ENCODE assay signal across 15 cellular contexts in the genomic region with DNA sequence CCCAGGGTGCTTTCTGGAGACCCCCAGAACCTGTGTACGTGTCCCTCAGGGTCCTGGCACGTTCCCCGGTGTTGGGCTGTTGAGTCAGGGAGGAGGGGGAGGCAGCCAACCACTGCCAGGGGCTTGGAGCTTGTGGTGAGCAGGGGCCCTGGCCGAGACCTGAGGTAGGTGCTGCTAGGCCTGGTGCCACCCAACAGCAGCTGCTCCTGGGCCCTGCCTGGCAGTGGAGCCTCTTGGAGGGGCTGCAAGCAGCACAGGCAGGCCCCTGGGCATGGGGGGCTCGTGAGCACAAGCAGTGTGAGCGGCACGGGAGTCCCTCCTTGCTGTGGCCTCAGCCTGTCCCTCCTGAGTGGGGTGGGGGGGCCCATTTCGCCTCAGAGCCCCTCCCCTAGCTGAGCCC. TPM values are rescaled to one million over a fixed set of nuclear protein-coding genes. Genes with fewer than 3 reads are reported as not detected.
DNase-seq lines count a peak whose midpoint lies in the region; TF ChIP-seq lines count a peak whose summit lies in the region.
"Had no signal": no experiment of that assay in that cellular context is flagged by ENCODE, and none has a peak within 500 bp of the region (broad histone marks: within the 10 kb centered on the region; RNA-seq: fewer than 3 reads in every experiment).

No MANE protein-coding gene starts in this region.

- H3K27me3 Mint-ChIP-seq in activated CD4-positive, alpha-beta T cell treated with anti-CD3 and anti-CD28 coated beads, Interleukin-2, amount 10 ng/mL, durations not matched to agents 7 days and 5 days = no peaks in the 10 kb centered on the region

- H3K79me2 ChIP-seq in DOHH2 (ENCODE audit: control insufficient read depth, low read length) = peaks cover 55% of the 10 kb centered on the region
- H3K79me2 ChIP-seq in SU-DHL-6 (ENCODE audit: insufficient read depth, low read length) = peaks cover 20% of the 10 kb centered on the region

- no peak overlapping the region for H3K4ac ChIP-seq in neuronal stem cell (ENCODE audit: low read length)

- no peak for TF ChIP-seq CTCF in DOHH2 (IDR thresholded peaks at IDR 0.05; ENCODE audit: low read depth, low read length, poor library complexity, severe bottlenecking)
- TF ChIP-seq CTCF in SU-DHL-6 (IDR thresholded peaks at IDR 0.05; ENCODE audit: insufficient read depth, low read length, poor library complexity, severe bottlenecking) = no peak

- H3K14ac ChIP-seq in neuronal stem cell (ENCODE audit: low read length) = no peak overlapping the region

- peak overlapping the region; percentile 41 for H2BK12ac ChIP-seq in neuronal stem cell (ENCODE audit: low read length)

- H3K9me3 Mint-ChIP-seq in activated CD4-positive, alpha-beta T cell treated with anti-CD3 and anti-CD28 coated beads, Interleukin-2, amount 10 ng/mL, durations not matched to agents 7 days and 5 days = no peaks in the 10 kb centered on the region

- H2AFZ ChIP-seq in SU-DHL-6 (ENCODE audit: low read depth, low read length, severe bottlenecking) (no peak overlapping the region), neuronal stem cell (ENCODE audit: low read length) (no peak overlapping the region)
- H2AFZ ChIP-seq: GM23248 had no signal

- peaks cover 83% of the 10 kb centered on the region for H3K4me1 ChIP-seq in DOHH2 (ENCODE audit: control insufficient read depth, low read length)
- H3K4me1 ChIP-seq in neuronal stem cell (ENCODE audit: control insufficient read depth in 2 of 2, insufficient read depth in 1 of 2, low read depth in 1 of 2, low read length in 2 of 2) = peaks cover 0 to 4% of the 10 kb centered on the region in 2 donors

- H3K4me3 Mint-ChIP-seq in activated CD4-positive, alpha-beta T cell treated with anti-CD3 and anti-CD28 coated beads, Interleukin-2, amount 10 ng/mL, durations not matched to agents 7 days and 5 days = no peak overlapping the region

- no peak overlapping the region for H2BK15ac ChIP-seq in neuronal stem cell (ENCODE audit: low read length)

- peak overlapping the region; percentile 76; the same call in 1 of the 2 replicates for H3K9ac ChIP-seq in SU-DHL-6 (ENCODE audit: low read length)
- H3K9ac ChIP-seq in neuronal stem cell (ENCODE audit: low read depth, low read length, poor library complexity) = no peak overlapping the region
- H3K9ac ChIP-seq: GM23248 had no signal

- H3K9me3 ChIP-seq in DOHH2 (ENCODE audit: control insufficient read depth, insufficient read depth, low read length) (no peaks in the 10 kb centered on the region), SU-DHL-6 (ENCODE audit: insufficient read depth, low read length) (no peaks in the 10 kb centered on the region), neuronal stem cell (replicated peaks in 1 of 2; ENCODE audit: control insufficient read depth in 2 of 2, insufficient read depth in 1 of 2, low read depth in 1 of 2, low read length in 2 of 2) (peaks cover 0 to 2% of the 10 kb centered on the region in 2 donors)

- H3K4me2 ChIP-seq in DOHH2 (ENCODE audit: low read length) = peak overlapping the region; percentile 99
- peak overlapping the region; percentile 87 for H3K4me2 ChIP-seq in SU-DHL-6 (ENCODE audit: low read depth, low read length, poor library complexity, severe bottlenecking)
- H3K4me2 ChIP-seq in neuronal stem cell (ENCODE audit: insufficient read depth, low read length, poor library complexity, severe bottlenecking) = no peak overlapping the region

- CTCF ChIA-PET in activated CD4-positive, alpha-beta T cell treated with anti-CD3 and anti-CD28 coated beads, Interleukin-2, amount 10 ng/mL, durations not matched to agents 7 days and 5 days (lab: Charles Lee) = no interaction called here

- H3K36me3 ChIP-seq in DOHH2 (ENCODE audit: control insufficient read depth, low read length) (peaks cover 82% of the 10 kb centered on the region), SU-DHL-6 (ENCODE audit: low read length) (no peaks in the 10 kb centered on the region), neuronal stem cell (replicated peaks in 1 of 2; ENCODE audit: control insufficient read depth in 2 of 2, insufficient read depth in 2 of 2, low read length in 2 of 2) (peaks cover 18 to 36% of the 10 kb centered on the region in 2 donors)

- H3K27me3 ChIP-seq in DOHH2 (ENCODE audit: control insufficient read depth, low read length) = no peaks in the 10 kb centered on the region
- H3K27me3 ChIP-seq in SU-DHL-6 (ENCODE audit: low read length) = no peaks in the 10 kb centered on the region
- H3K27me3 ChIP-seq in neuronal stem cell (ENCODE audit: control insufficient read depth in 3 of 3, insufficient read depth in 3 of 3, low read depth in 1 of 3, low read length in 3 of 3) = no peaks in the 10 kb centered on the region

- H3K18ac ChIP-seq in neuronal stem cell (ENCODE audit: low read length) = no peak overlapping the region

- peak overlapping the region; percentile 89 for H3K23ac ChIP-seq in neuronal stem cell (ENCODE audit: low read depth, low read length, poor library complexity)

- POLR2A ChIA-PET in activated CD4-positive, alpha-beta T cell treated with anti-CD3 and anti-CD28 coated beads, Interleukin-2, amount 10 ng/mL, durations not matched to agents 7 days and 5 days (lab: Charles Lee) = no interaction called here

- no peak overlapping the region for H2AK5ac ChIP-seq in neuronal stem cell (ENCODE audit: low read depth, low read length)

- H3K4me3 ChIP-seq in DOHH2 (ENCODE audit: low read length) (peak overlapping the region; percentile 81), SU-DHL-6 (ENCODE audit: insufficient read depth, low read length, poor library complexity, severe bottlenecking) (no peak overlapping the region), neuronal stem cell (ENCODE audit: low read length in 2 of 2) (no peak overlapping the region)
- H3K4me3 ChIP-seq: GM23248 had no signal

- peaks cover 34% of the 10 kb centered on the region for H3K4me1 Mint-ChIP-seq in activated CD4-positive, alpha-beta T cell treated with anti-CD3 and anti-CD28 coated beads, Interleukin-2, amount 10 ng/mL, durations not matched to agents 7 days and 5 days

- no peak overlapping the region for H2BK5ac ChIP-seq in neuronal stem cell (ENCODE audit: low read length)

- no peak overlapping the region for H4K91ac ChIP-seq in neuronal stem cell (ENCODE audit: low read depth, low read length, poor library complexity)

- WGBS in neuronal stem cell (ENCODE audit: extremely low coverage in 2 of 2, insufficient read length in 2 of 2, insufficient replicate concordance in 1 of 2), 2 donors = no CpG with 5 or more reads among the region's 8 CpGs

- H4K20me1 ChIP-seq in DOHH2 (ENCODE audit: control insufficient read depth, insufficient read depth, low read depth, low read length) = no peaks in the 10 kb centered on the region
- H4K20me1 ChIP-seq in SU-DHL-6 (ENCODE audit: low read depth, low read length) = no peaks in the 10 kb centered on the region

- DNase-seq in activated CD4-positive, alpha-beta T cell treated with anti-CD3 and anti-CD28 coated beads, Interleukin-2, amount 10 ng/mL, durations not matched to agents 7 days and 5 days = no peak
- DNase-seq in activated CD4-positive, alpha-beta T cell treated with anti-CD3 and anti-CD28 coated beads for 4 hours = no peak
- DNase-seq in neuronal stem cell (ENCODE audit: low spot score) (no peak), occipital lobe (lab: John Stamatoyannopoulos, UW) (no peak), amygdala (lab: John Stamatoyannopoulos, UW) (no peak)
- DNase-seq in stimulated activated CD4-positive, alpha-beta T cell treated with anti-CD3 and anti-CD28 coated beads, Interleukin-4, amount 100 ng/mL, for 24 hours = no peak
- DNase-seq: GM23248, HCEC 1CT, NCI-H146, NCI-H2081, NCI-H2227 treated with DMSO at 0.1 percent for 48 hours, NCI-H524 had no signal

- peaks cover 16% of the 10 kb centered on the region for H3K79me1 ChIP-seq in neuronal stem cell (ENCODE audit: low read depth, low read length)

- H3K9me2 ChIP-seq in DOHH2 (replicated peaks; ENCODE audit: control insufficient read depth, low read length) (no peaks in the 10 kb centered on the region), SU-DHL-6 (replicated peaks; ENCODE audit: insufficient read depth, low read length) (no peaks in the 10 kb centered on the region)

- no peak overlapping the region for H4K8ac ChIP-seq in neuronal stem cell (ENCODE audit: low read depth, low read length)

- peaks cover 25% of the 10 kb centered on the region for H3K36me3 Mint-ChIP-seq in activated CD4-positive, alpha-beta T cell treated with anti-CD3 and anti-CD28 coated beads, Interleukin-2, amount 10 ng/mL, durations not matched to agents 7 days and 5 days (ENCODE audit: low read depth)

- peak overlapping the region; percentile 46 for H3K27ac Mint-ChIP-seq in activated CD4-positive, alpha-beta T cell treated with anti-CD3 and anti-CD28 coated beads, Interleukin-2, amount 10 ng/mL, durations not matched to agents 7 days and 5 days

- no peak overlapping the region for H2BK120ac ChIP-seq in neuronal stem cell (ENCODE audit: low read depth, low read length)

- H3F3A ChIP-seq in DOHH2 (ENCODE audit: control insufficient read depth, insufficient read depth) = peaks cover 32% of the 10 kb centered on the region
- H3F3A ChIP-seq in SU-DHL-6 (ENCODE audit: insufficient read depth) = peaks cover 52% of the 10 kb centered on the region

- peak overlapping the region; percentile 100 for H3K27ac ChIP-seq in DOHH2 (ENCODE audit: low read depth, low read length)
- H3K27ac ChIP-seq in SU-DHL-6 (ENCODE audit: low read depth, low read length) = peak overlapping the region; percentile 99
- H3K27ac ChIP-seq in neuronal stem cell (replicated peaks; ENCODE audit: low read length) = no peak overlapping the region
- H3K27ac ChIP-seq: 22Rv1, GM23248 had no signal

RNA-seq across cellular contexts. Expression of a gene that starts 7.2 kb away (rescaled TPM):
- total RNA-seq in activated CD4-positive, alpha-beta T cell treated with anti-CD3 and anti-CD28 coated beads, Interleukin-2, amount 10 ng/mL, durations not matched to agents 7 days and 5 days = 10 to 100 TPM; 17.4 to 25.5 TPM
- polyA plus RNA-seq in neuronal stem cell (2013, experiment 1 of 2) = 11.5 TPM
- 11.4 TPM for polyA plus RNA-seq in neuronal stem cell (2013, experiment 2 of 2)
- 7.8 TPM for total RNA-seq in occipital lobe

RNA-seq across cellular contexts. Expression of a gene that starts 7.9 kb away (rescaled TPM):
- 100 to 1,000 TPM; 112 to 138 TPM for total RNA-seq in activated CD4-positive, alpha-beta T cell treated with anti-CD3 and anti-CD28 coated beads, Interleukin-2, amount 10 ng/mL, durations not matched to agents 7 days and 5 days
- 34.5 TPM for polyA plus RNA-seq in neuronal stem cell (2013, experiment 1 of 2)
- polyA plus RNA-seq in neuronal stem cell (2013, experiment 2 of 2) = 33.8 TPM
- total RNA-seq in occipital lobe = 3.0 TPM

RNA-seq across cellular contexts. Expression of a gene that starts 23.1 kb away (rescaled TPM):
- under 1 TPM; 0.10 TPM for total RNA-seq in activated CD4-positive, alpha-beta T cell treated with anti-CD3 and anti-CD28 coated beads, Interleukin-2, amount 10 ng/mL, durations not matched to agents 7 days and 5 days
- 3.0 TPM for polyA plus RNA-seq in neuronal stem cell (2013, experiment 1 of 2)
- polyA plus RNA-seq in neuronal stem cell (2013, experiment 2 of 2) = 3.1 TPM
- total RNA-seq in occipital lobe = 3.1 TPM
- total RNA-seq: GM23248 had no signal

RNA-seq across cellular contexts. Expression of a gene that starts 51.2 kb away (rescaled TPM):
- total RNA-seq in activated CD4-positive, alpha-beta T cell treated with anti-CD3 and anti-CD28 coated beads, Interleukin-2, amount 10 ng/mL, durations not matched to agents 7 days and 5 days = 10 to 100 TPM; 62.9 to 71.4 TPM
- 12.1 TPM for polyA plus RNA-seq in neuronal stem cell (2013, experiment 1 of 2)
- 12.1 TPM for polyA plus RNA-seq in neuronal stem cell (2013, experiment 2 of 2)
- total RNA-seq in occipital lobe = 34.0 TPM

RNA-seq across cellular contexts. Expression of a gene that starts 57.4 kb away (rescaled TPM):
- total RNA-seq in activated CD4-positive, alpha-beta T cell treated with anti-CD3 and anti-CD28 coated beads, Interleukin-2, amount 10 ng/mL, durations not matched to agents 7 days and 5 days = 10 to 100 TPM; 68.3 to 93.6 TPM
- polyA plus RNA-seq in neuronal stem cell (2013, experiment 1 of 2) = 20.1 TPM
- 18.8 TPM for polyA plus RNA-seq in neuronal stem cell (2013, experiment 2 of 2)
- total RNA-seq in occipital lobe = 19.8 TPM

Comparison
In these comparisons a context has a peak if more than half of its experiments do, and no peak if none do; other contexts are left out.
1. RNA of a gene that starts 7.9 kb away (total RNA-seq): 112 to 138 TPM in activated CD4-positive, alpha-beta T cell treated with anti-CD3 and anti-CD28 coated beads, Interleukin-2, amount 10 ng/mL, durations not matched to agents 7 days and 5 days; 3.0 TPM in occipital lobe (single experiment); every median in the first group is over 10 times any median in the second.